Comparison of ENCODE assay signal across 12 cellular contexts in the genomic region with DNA sequence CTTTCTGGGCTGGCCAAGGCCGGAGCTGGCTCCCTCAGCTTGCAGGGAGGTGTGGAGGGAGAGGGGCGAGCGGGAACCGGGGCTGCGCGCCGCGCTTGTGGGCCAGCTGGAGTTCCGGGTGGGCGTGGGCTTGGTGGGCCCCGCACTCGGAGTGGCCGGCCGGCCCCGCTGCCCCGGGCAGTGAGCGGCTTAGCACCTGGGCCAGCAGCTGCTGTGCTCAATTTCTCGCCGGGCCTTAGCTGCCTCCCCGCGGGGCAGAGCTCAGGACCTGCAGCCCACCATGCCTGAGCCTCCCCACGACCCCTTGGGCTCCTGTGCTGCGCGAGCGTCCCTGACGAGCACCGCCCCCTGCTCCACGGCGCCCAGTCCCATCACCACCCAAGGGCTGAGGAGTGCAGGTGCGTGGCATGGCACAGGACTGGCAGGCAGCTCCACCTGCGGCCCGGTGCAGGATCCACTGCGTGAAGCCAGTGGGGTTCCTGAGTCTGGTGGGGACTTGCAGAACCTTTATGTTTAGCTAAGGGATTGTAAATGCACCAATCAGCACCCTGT. TPM values are rescaled to one million over a fixed set of nuclear protein-coding genes. Genes with fewer than 3 reads are reported as not detected.
DNase-seq lines count a peak whose midpoint lies in the region; ATAC-seq and TF ChIP-seq lines count a peak whose summit lies in the region.
"Not testable (repeated sequence)": the region's sequence is repeated elsewhere in the genome, so short reads cannot be mapped to it uniquely, and the experiment has no call there.
"Had no signal": no experiment of that assay in that cellular context is flagged by ENCODE, and none has a peak within 500 bp of the region (broad histone marks: within the 10 kb centered on the region; RNA-seq: fewer than 3 reads in every experiment).

No MANE protein-coding gene starts in this region.

- not testable (repeated sequence) for H3K27me3 Mint-ChIP-seq in CD4-positive, alpha-beta T cell; T-helper 1 cell treated with Interleukin-12 subunit alpha and Interleukin-12 subunit beta and Interleukin-4 antibody, amounts not matched to agents 30 μg/mL and 1 μg/mL, for 36 hours (ENCODE audit: low read depth); activated T-cell treated with anti-CD3 and anti-CD28 coated beads, Interleukin-2, amount 50 U/mL, for 4 hours (ENCODE audit: low read depth); activated naive CD8-positive, alpha-beta T cell treated with anti-CD3 and anti-CD28 coated beads, Interleukin-2, amount 10 ng/mL, durations not matched to agents 7 days and 5 days; naive thymus-derived CD4-positive, alpha-beta T cell; stimulated activated naive CD8-positive, alpha-beta T cell treated with anti-CD3 and anti-CD28 coated beads, Interleukin-15, Interleukin-2, amounts not matched to agents 100 ng/mL and 50 ng/mL, for 24 hours

- H3K27ac Mint-ChIP-seq in CD4-positive, alpha-beta T cell = peak overlapping the region; percentile 88
- not testable (repeated sequence) for H3K27ac Mint-ChIP-seq in T-helper 1 cell treated with Interleukin-12 subunit alpha and Interleukin-12 subunit beta and Interleukin-4 antibody, amounts not matched to agents 30 μg/mL and 1 μg/mL, for 36 hours
- H3K27ac Mint-ChIP-seq in activated naive CD8-positive, alpha-beta T cell treated with anti-CD3 and anti-CD28 coated beads, Interleukin-2, amount 10 ng/mL, durations not matched to agents 7 days and 5 days = peak overlapping the region; percentile 91
- H3K27ac Mint-ChIP-seq in naive thymus-derived CD4-positive, alpha-beta T cell = peak overlapping the region in 4 of 9 donors; percentile 93 to 96 (median 95)
- peak overlapping the region; percentile 99 for H3K27ac Mint-ChIP-seq in stimulated activated naive CD8-positive, alpha-beta T cell treated with anti-CD3 and anti-CD28 coated beads, Interleukin-15, Interleukin-2, amounts not matched to agents 100 ng/mL and 50 ng/mL, for 24 hours

- TF ChIP-seq CTCF in CD4-positive, alpha-beta T cell (IDR thresholded peaks at IDR 0.05); esophagus muscularis mucosa (IDR thresholded peaks at IDR 0.05): not testable (repeated sequence)

- not testable (repeated sequence) for H3K9me3 Mint-ChIP-seq in CD4-positive, alpha-beta T cell; T-helper 1 cell treated with Interleukin-12 subunit alpha and Interleukin-12 subunit beta and Interleukin-4 antibody, amounts not matched to agents 30 μg/mL and 1 μg/mL, for 36 hours; activated T-cell treated with anti-CD3 and anti-CD28 coated beads, Interleukin-2, amount 50 U/mL, for 4 hours; activated naive CD8-positive, alpha-beta T cell treated with anti-CD3 and anti-CD28 coated beads, Interleukin-2, amount 10 ng/mL, durations not matched to agents 7 days and 5 days; naive thymus-derived CD4-positive, alpha-beta T cell; stimulated activated naive CD8-positive, alpha-beta T cell treated with anti-CD3 and anti-CD28 coated beads, Interleukin-15, Interleukin-2, amounts not matched to agents 100 ng/mL and 50 ng/mL, for 24 hours

- CTCF ChIA-PET in CD4-positive, alpha-beta T cell (lab: Charles Lee) = not testable (repeated sequence)
- CTCF ChIA-PET in naive thymus-derived CD4-positive, alpha-beta T cell (lab: Charles Lee) = interaction anchor here (0.7 to 2.9 kb wide), 2 partner anchors 19 to 28 kb away, joined by 4 to 14 read pairs; no protein-coding TSS in a partner anchor

- H3K4me1 Mint-ChIP-seq in CD4-positive, alpha-beta T cell (ENCODE audit: low read depth) = peaks cover 68% of the 10 kb centered on the region
- H3K4me1 Mint-ChIP-seq in T-helper 1 cell treated with Interleukin-12 subunit alpha and Interleukin-12 subunit beta and Interleukin-4 antibody, amounts not matched to agents 30 μg/mL and 1 μg/mL, for 36 hours (ENCODE audit: low read depth) = peaks cover 39% of the 10 kb centered on the region
- H3K4me1 Mint-ChIP-seq in activated T-cell treated with anti-CD3 and anti-CD28 coated beads, Interleukin-2, amount 50 U/mL, for 4 hours (ENCODE audit: low read depth) = peaks cover 40% of the 10 kb centered on the region
- peaks cover 51% of the 10 kb centered on the region for H3K4me1 Mint-ChIP-seq in activated naive CD8-positive, alpha-beta T cell treated with anti-CD3 and anti-CD28 coated beads, Interleukin-2, amount 10 ng/mL, durations not matched to agents 7 days and 5 days
- peaks cover 32 to 78% (median 68%) of the 10 kb centered on the region in 7 donors for H3K4me1 Mint-ChIP-seq in naive thymus-derived CD4-positive, alpha-beta T cell
- H3K4me1 Mint-ChIP-seq in stimulated activated naive CD8-positive, alpha-beta T cell treated with anti-CD3 and anti-CD28 coated beads, Interleukin-15, Interleukin-2, amounts not matched to agents 100 ng/mL and 50 ng/mL, for 24 hours (ENCODE audit: low read depth) = peaks cover 32% of the 10 kb centered on the region

- peaks cover 12 to 24% (median 18%) of the 10 kb centered on the region in 4 donors for H3K36me3 ChIP-seq in esophagus muscularis mucosa
- H3K36me3 ChIP-seq in naive thymus-derived CD4-positive, alpha-beta T cell (ENCODE audit: control insufficient read depth in 2 of 3, insufficient read depth in 3 of 3, low read length in 3 of 3) = peaks cover 0 to 28% (median 8%) of the 10 kb centered on the region in 3 experiments

- H3K4me3 ChIP-seq in esophagus muscularis mucosa = peak overlapping the region in 1 of 4 donors; percentile 55
- not testable (repeated sequence) for H3K4me3 ChIP-seq in naive thymus-derived CD4-positive, alpha-beta T cell (ENCODE audit: low read length)

- H3K4me1 ChIP-seq in esophagus muscularis mucosa = peaks cover 10 to 33% (median 27%) of the 10 kb centered on the region in 4 donors
- H3K4me1 ChIP-seq in naive thymus-derived CD4-positive, alpha-beta T cell (ENCODE audit: control insufficient read depth in 2 of 2, insufficient read depth in 2 of 2, low read length in 2 of 2) = peaks cover 4 to 11% of the 10 kb centered on the region in 2 donors

- peak overlapping the region; percentile 94 for H3K4me3 Mint-ChIP-seq in CD4-positive, alpha-beta T cell
- peak overlapping the region; percentile 98 for H3K4me3 Mint-ChIP-seq in T-helper 1 cell treated with Interleukin-12 subunit alpha and Interleukin-12 subunit beta and Interleukin-4 antibody, amounts not matched to agents 30 μg/mL and 1 μg/mL, for 36 hours
- H3K4me3 Mint-ChIP-seq in activated T-cell treated with anti-CD3 and anti-CD28 coated beads, Interleukin-2, amount 50 U/mL, for 4 hours = peak overlapping the region; percentile 87
- H3K4me3 Mint-ChIP-seq in activated naive CD8-positive, alpha-beta T cell treated with anti-CD3 and anti-CD28 coated beads, Interleukin-2, amount 10 ng/mL, durations not matched to agents 7 days and 5 days = peak overlapping the region; percentile 97
- H3K4me3 Mint-ChIP-seq in naive thymus-derived CD4-positive, alpha-beta T cell = peak overlapping the region in 9 of 10 donors; percentile 81 to 99 (median 94)
- H3K4me3 Mint-ChIP-seq in stimulated activated naive CD8-positive, alpha-beta T cell treated with anti-CD3 and anti-CD28 coated beads, Interleukin-15, Interleukin-2, amounts not matched to agents 100 ng/mL and 50 ng/mL, for 24 hours = not testable (repeated sequence)

- peaks cover 49% of the 10 kb centered on the region for H3K36me3 Mint-ChIP-seq in CD4-positive, alpha-beta T cell (ENCODE audit: low read depth)
- peaks cover 28% of the 10 kb centered on the region for H3K36me3 Mint-ChIP-seq in T-helper 1 cell treated with Interleukin-12 subunit alpha and Interleukin-12 subunit beta and Interleukin-4 antibody, amounts not matched to agents 30 μg/mL and 1 μg/mL, for 36 hours (ENCODE audit: low read depth)
- peaks cover 22% of the 10 kb centered on the region for H3K36me3 Mint-ChIP-seq in activated T-cell treated with anti-CD3 and anti-CD28 coated beads, Interleukin-2, amount 50 U/mL, for 4 hours (ENCODE audit: insufficient read depth)
- H3K36me3 Mint-ChIP-seq in activated naive CD8-positive, alpha-beta T cell treated with anti-CD3 and anti-CD28 coated beads, Interleukin-2, amount 10 ng/mL, durations not matched to agents 7 days and 5 days = peaks cover 39% of the 10 kb centered on the region
- H3K36me3 Mint-ChIP-seq in naive thymus-derived CD4-positive, alpha-beta T cell = peaks cover 17 to 29% (median 26%) of the 10 kb centered on the region in 5 donors
- peaks cover 28% of the 10 kb centered on the region for H3K36me3 Mint-ChIP-seq in stimulated activated naive CD8-positive, alpha-beta T cell treated with anti-CD3 and anti-CD28 coated beads, Interleukin-15, Interleukin-2, amounts not matched to agents 100 ng/mL and 50 ng/mL, for 24 hours (ENCODE audit: low read depth)

- not testable (repeated sequence) for H3K27ac ChIP-seq in CD4-positive, alpha-beta T cell (ENCODE audit: low read depth, low read length); naive thymus-derived CD4-positive, alpha-beta T cell (ENCODE audit: low read depth, low read length)
- peak overlapping the region in 2 of 4 donors; percentile 87 for H3K27ac ChIP-seq in esophagus muscularis mucosa (replicated peaks in 1 of 4)

- DNase-seq in CD4-positive, alpha-beta T cell; activated T-cell treated with anti-CD3 and anti-CD28 coated beads, Interleukin-2, amount 50 U/mL, for 4 hours; activated naive CD8-positive, alpha-beta T cell treated with anti-CD3 and anti-CD28 coated beads, Interleukin-2, amount 10 ng/mL, durations not matched to agents 7 days and 5 days; naive thymus-derived CD4-positive, alpha-beta T cell: not testable (repeated sequence)
- DNase-seq in esophagus muscularis mucosa (ENCODE audit: extremely low spot score) = peak; percentile 17

- POLR2A ChIA-PET in CD4-positive, alpha-beta T cell (lab: Charles Lee) = interaction anchor here (0.6 kb wide), 1 partner anchor 78 kb away, joined by 3 read pairs; no protein-coding TSS in a partner anchor
- POLR2A ChIA-PET in activated naive CD8-positive, alpha-beta T cell treated with anti-CD3 and anti-CD28 coated beads, Interleukin-2, amount 10 ng/mL, durations not matched to agents 7 days and 5 days (lab: Charles Lee) = interaction anchor here (0.9 to 3.5 kb wide), 4 partner anchors 11 to 57 kb away, joined by 3 to 36 read pairs (median 12); a partner anchor contains a TSS
- POLR2A ChIA-PET in naive thymus-derived CD4-positive, alpha-beta T cell (lab: Charles Lee) = interaction anchor here (0.7 kb wide), 2 partner anchors 9 to 58 kb away, joined by 3 to 4 read pairs; no protein-coding TSS in a partner anchor

- ATAC-seq in CD4-positive, alpha-beta T cell (ENCODE audit: poor library complexity); activated T-cell treated with anti-CD3 and anti-CD28 coated beads, Interleukin-2, amount 50 U/mL, for 4 hours; activated naive CD8-positive, alpha-beta T cell treated with anti-CD3 and anti-CD28 coated beads, Interleukin-2, amount 10 ng/mL, durations not matched to agents 7 days and 5 days (ENCODE audit: low read depth); naive thymus-derived CD4-positive, alpha-beta T cell: not testable (repeated sequence)

- not testable (repeated sequence) for H3K9me3 ChIP-seq in CD4-positive, alpha-beta T cell (ENCODE audit: control insufficient read depth, low read length); esophagus muscularis mucosa; naive thymus-derived CD4-positive, alpha-beta T cell (ENCODE audit: control insufficient read depth in 2 of 3, low read length in 3 of 3)

- 91% methylated on average over 10 of the region's 33 CpGs for WGBS in esophagus muscularis mucosa

- not testable (repeated sequence) for TF ChIP-seq EP300 in esophagus muscularis mucosa (IDR thresholded peaks at IDR 0.05)

- H3K27me3 ChIP-seq in CD4-positive, alpha-beta T cell (ENCODE audit: control insufficient read depth, insufficient read depth, low read length); esophagus muscularis mucosa; naive thymus-derived CD4-positive, alpha-beta T cell (ENCODE audit: control insufficient read depth in 2 of 2, insufficient read depth in 2 of 2, low read length in 2 of 2): not testable (repeated sequence)

- intact Hi-C loops in CD4-positive, alpha-beta T cell (cut with DNase I, micrococcal nuclease) = loop anchor here (5.0 to 10.0 kb wide), 5 partner anchors 56 to 1288 kb away; a partner anchor contains a TSS
- intact Hi-C loops in esophagus muscularis mucosa (cut with DNase I) = loop anchor here (10.0 kb wide), 1 partner anchor 122 kb away; a partner anchor contains a TSS
- intact Hi-C loops in naive thymus-derived CD4-positive, alpha-beta T cell (cut with micrococcal nuclease) = loop anchor here (5.0 to 10.0 kb wide), 6 partner anchors 209 to 1062 kb away; a partner anchor contains a TSS

- TF ChIP-seq POLR2A in esophagus muscularis mucosa (IDR thresholded peaks at IDR 0.05; ENCODE audit: low read depth) = not testable (repeated sequence)

RNA-seq across cellular contexts. Expression of a gene that starts 1.9 kb away (rescaled TPM):
- 1 to 10 TPM; 5.9 to 8.0 TPM for total RNA-seq in CD4-positive, alpha-beta T cell
- 1 to 10 TPM; 5.0 to 8.7 (median 5.2) TPM for total RNA-seq in activated T-cell treated with anti-CD3 and anti-CD28 coated beads, Interleukin-2, amount 50 U/mL, for 4 hours
- 10 to 100 TPM; 33.1 to 36.4 TPM for total RNA-seq in activated naive CD8-positive, alpha-beta T cell treated with anti-CD3 and anti-CD28 coated beads, Interleukin-2, amount 10 ng/mL, durations not matched to agents 7 days and 5 days
- total RNA-seq in esophagus muscularis mucosa = 10 to 100 TPM; 15.9 to 21.5 (median 16.6) TPM
- 10 to 100 TPM; 16.9 to 36.8 (median 26.2) TPM for total RNA-seq in naive thymus-derived CD4-positive, alpha-beta T cell
- 10 to 100 TPM; 10.3 to 10.5 TPM for polyA plus RNA-seq in naive thymus-derived CD4-positive, alpha-beta T cell

RNA-seq across cellular contexts. Expression of a gene that starts 6.6 kb away (rescaled TPM):
- total RNA-seq in CD4-positive, alpha-beta T cell = 100 to 1,000 TPM; 198 to 206 TPM
- 10 to 100 TPM; 25.0 to 53.3 (median 41.1) TPM for total RNA-seq in activated T-cell treated with anti-CD3 and anti-CD28 coated beads, Interleukin-2, amount 50 U/mL, for 4 hours
- 100 to 1,000 TPM; 341 to 369 TPM for total RNA-seq in activated naive CD8-positive, alpha-beta T cell treated with anti-CD3 and anti-CD28 coated beads, Interleukin-2, amount 10 ng/mL, durations not matched to agents 7 days and 5 days
- 10 to 100 TPM; 27.1 to 46.6 (median 36.7) TPM for total RNA-seq in esophagus muscularis mucosa
- total RNA-seq in naive thymus-derived CD4-positive, alpha-beta T cell = 100 to 1,000 TPM; 229 to 340 (median 258) TPM
- 100 to 1,000 TPM; 121 to 184 TPM for polyA plus RNA-seq in naive thymus-derived CD4-positive, alpha-beta T cell
- total RNA-seq: A673, PC-3 had no signal

RNA-seq across cellular contexts. Expression of a gene that starts 53.3 kb away (rescaled TPM):
- under 1 TPM; 0.14 to 0.17 TPM for total RNA-seq in CD4-positive, alpha-beta T cell
- total RNA-seq in activated T-cell treated with anti-CD3 and anti-CD28 coated beads, Interleukin-2, amount 50 U/mL, for 4 hours = not detected
- under 1 TPM; 0.86 to 0.99 TPM for total RNA-seq in activated naive CD8-positive, alpha-beta T cell treated with anti-CD3 and anti-CD28 coated beads, Interleukin-2, amount 10 ng/mL, durations not matched to agents 7 days and 5 days
- total RNA-seq in esophagus muscularis mucosa = not detected
- 1 to 10 TPM in 1 of 5 experiments, under 1 TPM in 4; 0.19 to 1.4 (median 0.71) TPM for total RNA-seq in naive thymus-derived CD4-positive, alpha-beta T cell
- under 1 TPM in 1 of 2 donors, not detected in 1; 0.11 TPM for polyA plus RNA-seq in naive thymus-derived CD4-positive, alpha-beta T cell
- total RNA-seq: A673, H9, HT-29, PC-3 had no signal
- polyA plus RNA-seq: GM23338 had no signal

RNA-seq across cellular contexts. Expression of a gene that starts 58.2 kb away (rescaled TPM):
- total RNA-seq in CD4-positive, alpha-beta T cell = 1 to 10 TPM; 3.0 to 3.5 TPM
- 1 to 10 TPM; 1.2 to 2.4 (median 1.6) TPM for total RNA-seq in activated T-cell treated with anti-CD3 and anti-CD28 coated beads, Interleukin-2, amount 50 U/mL, for 4 hours
- 10 to 100 TPM; 17.3 to 17.5 TPM for total RNA-seq in activated naive CD8-positive, alpha-beta T cell treated with anti-CD3 and anti-CD28 coated beads, Interleukin-2, amount 10 ng/mL, durations not matched to agents 7 days and 5 days
- 1 to 10 TPM; 3.0 to 5.0 (median 3.9) TPM for total RNA-seq in esophagus muscularis mucosa
- total RNA-seq in naive thymus-derived CD4-positive, alpha-beta T cell = 10 to 100 TPM in 4 of 5 experiments, 1 to 10 TPM in 1; 5.8 to 14.2 (median 10.8) TPM
- polyA plus RNA-seq in naive thymus-derived CD4-positive, alpha-beta T cell = 10 to 100 TPM; 10.8 to 12.6 TPM
